In the genomic region with DNA sequence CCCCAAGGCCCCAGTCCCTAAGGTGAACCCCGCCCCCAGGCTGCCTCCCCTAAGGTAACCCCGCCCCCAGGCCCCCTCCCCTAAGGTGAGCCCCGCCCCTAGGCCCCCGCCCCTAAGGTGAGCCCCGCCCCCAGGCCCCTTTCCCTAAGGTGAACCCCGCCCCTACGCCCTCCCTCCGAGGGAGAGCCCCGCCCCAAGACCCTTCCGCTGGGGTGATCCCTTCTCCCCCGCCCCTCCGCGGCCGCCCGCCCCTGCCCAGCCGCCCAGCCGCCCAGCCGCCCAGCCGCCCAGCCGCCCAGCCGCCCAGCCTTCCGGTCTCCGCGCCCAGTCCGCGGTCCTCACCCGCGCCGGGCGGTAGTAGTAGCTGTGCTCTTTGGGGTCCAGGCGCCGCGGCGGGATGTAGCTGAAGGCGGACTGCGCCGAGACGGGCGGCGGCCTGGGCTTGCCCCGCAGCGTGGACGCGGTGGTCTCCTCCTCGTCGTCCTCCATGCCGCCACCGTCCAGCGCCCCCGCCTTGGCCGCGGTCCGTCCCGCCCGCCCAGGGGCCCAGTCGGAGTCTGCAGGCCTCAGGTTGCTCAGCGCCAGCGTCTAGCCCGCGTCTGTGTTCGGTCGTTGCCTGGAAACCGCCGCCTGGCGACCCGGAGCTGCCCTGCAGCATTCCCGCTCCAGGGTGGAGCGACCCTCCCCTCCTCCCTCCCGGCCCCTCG, we compare ENCODE assay signal across 8 cellular contexts. TPM values are rescaled to one million over a fixed set of nuclear protein-coding genes. Genes with fewer than 3 reads are reported as not detected.
DNase-seq lines count a peak whose midpoint lies in the region; TF ChIP-seq lines count a peak whose summit lies in the region.

A gene with protein sequence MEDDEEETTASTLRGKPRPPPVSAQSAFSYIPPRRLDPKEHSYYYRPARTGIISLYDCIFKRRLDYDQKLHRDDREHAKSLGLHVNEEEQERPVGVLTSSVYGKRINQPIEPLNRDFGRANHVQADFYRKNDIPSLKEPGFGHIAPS (minus strand): TSS at position 601 of the 707 bp plus-strand sequence. CDS start 112 bp downstream, at position 489.

- no peaks in the 10 kb centered on the region for H3K36me3 ChIP-seq in smooth muscle cell (ENCODE audit: low read depth)

- no peak within 1 kb of the TSS for H3K27ac ChIP-seq in smooth muscle cell (ENCODE audit: low read depth)

- peak within 1 kb of the TSS; percentile 86 to 94 (median 90) for H3K4me3 Mint-ChIP-seq in brain

- H3K27ac Mint-ChIP-seq in brain = peak within 1 kb of the TSS; percentile 53 to 92 (median 89)

- no peaks in the 10 kb centered on the region for H3K36me3 Mint-ChIP-seq in brain

- no peaks in the 10 kb centered on the region for H4K20me1 ChIP-seq in smooth muscle cell (ENCODE audit: low read depth)

- TF ChIP-seq CTCF in brain (conservative IDR thresholded peaks at IDR 0.05) (peak; percentile 28 to 63), smooth muscle cell (IDR thresholded peaks at IDR 0.05; ENCODE audit: borderline replicate concordance, insufficient read depth, poor library complexity, severe bottlenecking) (peak; percentile 55)

- no peaks in the 10 kb centered on the region for H3K79me2 ChIP-seq in smooth muscle cell (ENCODE audit: low read depth)

- peak within 1 kb of the TSS; percentile 96 for H2AFZ ChIP-seq in smooth muscle cell (ENCODE audit: low read depth)

- DNase-seq in ELR (ENCODE audit: low read depth) (peak; percentile 24), NCI-H460 (ENCODE audit: extremely low read depth, low read depth) (peak; percentile 16), iPS-NIHi7 (ENCODE audit: extremely low spot score) (peak; percentile 90), smooth muscle cell (lab: John Stamatoyannopoulos, UW; ENCODE audit: unreplicated experiment) (peak; percentile 41), cortex of kidney (lab: John Stamatoyannopoulos, UW) (no peak), RKO (ENCODE audit: low spot score) (no peak), NCI-H446 treated with DMSO at 0.1 percent for 48 hours (lab: John Stamatoyannopoulos, UW) (no peak)

- H3K4me3 ChIP-seq in smooth muscle cell = peak within 1 kb of the TSS; percentile 80

- H3K27me3 ChIP-seq in smooth muscle cell (ENCODE audit: low read depth) = no peaks in the 10 kb centered on the region

- H3K4me1 Mint-ChIP-seq in brain = peaks cover 38% of the 10 kb centered on the region

- 1% methylated on average over 13 of the region's 70 CpGs for WGBS in smooth muscle cell (ENCODE audit: low lambda C conversion rate)

- peaks cover 0 to 11% (median 7%) of the 10 kb centered on the region in 5 experiments for H3K9me3 Mint-ChIP-seq in brain

- no peaks in the 10 kb centered on the region for H3F3A ChIP-seq in smooth muscle cell (ENCODE audit: low read depth)

- no peaks in the 10 kb centered on the region for H3K4me1 ChIP-seq in smooth muscle cell (ENCODE audit: low read depth)

- peak within 1 kb of the TSS; percentile 80 for H3K9ac ChIP-seq in smooth muscle cell (ENCODE audit: low read depth)

- H3K4me2 ChIP-seq in smooth muscle cell = peak within 1 kb of the TSS; percentile 95

- peaks cover 5% of the 10 kb centered on the region for H3K27me3 Mint-ChIP-seq in brain

- H3K9me3 ChIP-seq in smooth muscle cell (replicated peaks; ENCODE audit: low read depth) = no peaks in the 10 kb centered on the region

RNA-seq across cellular contexts. Expression of the gene that starts here (rescaled TPM):
- not detected in 2 replicates for total RNA-seq in NCI-H460 (2014; rRNA removed; shearing (Covaris generic))
- not detected in 2 replicates for polyA plus RNA-seq in NCI-H460 (2014; cell fraction: nucleus; rRNA removed)
- polyA plus RNA-seq in brain (ENCODE audit: insufficient read depth, low read depth, low replicate concordance) (8.7 TPM), smooth muscle cell (0.82 and 1.1 TPM in 2 replicates)
- total RNA-seq in smooth muscle cell = 0.22 TPM in 1 of 2 replicates, not detected in the other

Comparison
In these comparisons a context has a peak if more than half of its experiments do, and no peak if none do; other contexts are left out.
1. Peak in DNase-seq in NCI-H460; RNA of the gene not detected or under 1 TPM.
2. DNase-seq: peak in ELR (single experiment), iPS-NIHi7 (single experiment) and smooth muscle cell (single experiment); none in cortex of kidney (single experiment), RKO (single experiment) and NCI-H446 treated with DMSO at 0.1 percent for 48 hours (single experiment).